In the genomic region with DNA sequence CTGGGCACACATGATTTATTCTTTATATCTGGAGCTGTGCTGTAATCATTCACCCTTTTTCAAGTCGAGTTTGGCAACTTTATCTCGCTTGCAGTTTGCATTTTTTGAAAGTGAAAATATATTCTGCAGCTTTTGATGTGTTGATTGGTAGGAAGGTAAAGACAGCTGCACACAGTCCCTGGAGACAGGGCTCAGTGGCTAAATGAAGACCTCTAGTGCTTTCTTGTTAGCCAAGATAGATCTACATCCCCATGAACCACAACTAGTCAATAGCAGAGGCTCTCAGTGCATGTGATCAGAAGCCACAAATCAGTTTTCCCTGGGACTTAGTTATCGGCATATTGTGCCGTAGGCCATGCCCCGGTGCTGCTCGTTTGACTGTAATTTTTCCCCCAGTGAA, we compare ENCODE assay signal across 29 cellular contexts.
"Had no signal": no experiment of that assay in that cellular context is flagged by ENCODE, and none has a peak within 500 bp of the region (broad histone marks: within the 10 kb centered on the region; RNA-seq: fewer than 3 reads in every experiment).

No MANE protein-coding gene starts in this region.

- H3K4me1 ChIP-seq: heart left ventricle, spleen, suprapubic skin, tibial nerve had no signal

- H3K27me3 Mint-ChIP-seq: activated CD4-positive, alpha-beta memory T cell treated with anti-CD3 and anti-CD28 coated beads for 36 hours; activated CD4-positive, alpha-beta T cell treated with anti-CD3 and anti-CD28 coated beads, Interleukin-2, amount 10 ng/mL, durations not matched to agents 24 days and 14 days; activated naive CD8-positive, alpha-beta T cell treated with anti-CD3 and anti-CD28 coated beads, Interleukin-2, amount 10 ng/mL, durations not matched to agents 7 days and 5 days had no signal

- DNase-seq: activated CD4-positive, alpha-beta memory T cell treated with anti-CD3 and anti-CD28 coated beads for 36 hours; activated CD4-positive, alpha-beta T cell treated with anti-CD3 and anti-CD28 coated beads, Interleukin-2, amount 10 ng/mL, durations not matched to agents 24 days and 14 days; activated CD4-positive, CD25-positive, alpha-beta regulatory T cell treated with anti-CD3 and anti-CD28 coated beads, Interleukin-2, amount 50 U/mL, for 72 hours; activated CD8-positive, alpha-beta memory T cell treated with anti-CD3 and anti-CD28 coated beads, Interleukin-2, amount 50 U/mL, for 4 hours; activated effector memory CD4-positive, alpha-beta T cell treated with anti-CD3 and anti-CD28 coated beads, Interleukin-2, amount 50 U/mL, for 16 hours; activated naive CD4-positive, alpha-beta T cell treated with anti-CD3 and anti-CD28 coated beads for 36 hours; activated naive CD8-positive, alpha-beta T cell treated with anti-CD3 and anti-CD28 coated beads, Interleukin-2, amount 10 ng/mL, durations not matched to agents 7 days and 5 days; activated T-cell treated with anti-CD3 and anti-CD28 coated beads, Interleukin-2, amount 50 U/mL, for 1 hour; amniotic stem cell; brain microvascular endothelial cell; cortex of kidney; foreskin fibroblast; heart left ventricle; hypothalamus; immature natural killer cell; kidney; left colon; mammary epithelial cell; natural killer cell; posterior cingulate gyrus; right cardiac atrium; spleen; stimulated activated naive CD4-positive, alpha-beta T cell; T1000; WERI-Rb-1 had no signal

- H3K27me3 ChIP-seq: brain microvascular endothelial cell, heart left ventricle, spleen, suprapubic skin, tibial nerve had no signal

- H3K36me3 Mint-ChIP-seq: activated CD4-positive, alpha-beta memory T cell treated with anti-CD3 and anti-CD28 coated beads for 36 hours; activated naive CD8-positive, alpha-beta T cell treated with anti-CD3 and anti-CD28 coated beads, Interleukin-2, amount 10 ng/mL, durations not matched to agents 7 days and 5 days; immature natural killer cell; natural killer cell had no signal

- H3K9me3 ChIP-seq: heart left ventricle, spleen, suprapubic skin, tibial nerve had no signal

- H3K4me3 Mint-ChIP-seq: activated CD4-positive, alpha-beta memory T cell treated with anti-CD3 and anti-CD28 coated beads for 36 hours; activated CD4-positive, alpha-beta T cell treated with anti-CD3 and anti-CD28 coated beads, Interleukin-2, amount 10 ng/mL, durations not matched to agents 24 days and 14 days; activated naive CD4-positive, alpha-beta T cell treated with anti-CD3 and anti-CD28 coated beads for 36 hours; activated naive CD8-positive, alpha-beta T cell treated with anti-CD3 and anti-CD28 coated beads, Interleukin-2, amount 10 ng/mL, durations not matched to agents 7 days and 5 days; activated T-helper 1 cell treated with anti-CD3 and anti-CD28 coated beads, Interleukin-12 subunit alpha, Interleukin-12 subunit beta, Interleukin-2, Interleukin-4 antibody, amounts not matched to agents 30 ng/mL and 10 ng/mL and 1 ng/mL, durations not matched to agents 14 hours and 24 hours and 36 hours; immature natural killer cell; natural killer cell had no signal

- H3K36me3 ChIP-seq: brain microvascular endothelial cell, heart left ventricle, spleen, suprapubic skin, tibial nerve, WERI-Rb-1 had no signal

- H3K4me3 ChIP-seq: heart left ventricle, spleen, suprapubic skin, tibial nerve had no signal

- H3K27ac ChIP-seq: brain microvascular endothelial cell, heart left ventricle, spleen, suprapubic skin, tibial nerve, WERI-Rb-1 had no signal

- H3K27ac Mint-ChIP-seq: activated CD4-positive, alpha-beta memory T cell treated with anti-CD3 and anti-CD28 coated beads for 36 hours; activated CD4-positive, alpha-beta T cell treated with anti-CD3 and anti-CD28 coated beads, Interleukin-2, amount 10 ng/mL, durations not matched to agents 24 days and 14 days; activated naive CD4-positive, alpha-beta T cell treated with anti-CD3 and anti-CD28 coated beads for 36 hours; activated naive CD8-positive, alpha-beta T cell treated with anti-CD3 and anti-CD28 coated beads, Interleukin-2, amount 10 ng/mL, durations not matched to agents 7 days and 5 days; activated T-helper 1 cell treated with anti-CD3 and anti-CD28 coated beads, Interleukin-12 subunit alpha, Interleukin-12 subunit beta, Interleukin-2, Interleukin-4 antibody, amounts not matched to agents 30 ng/mL and 10 ng/mL and 1 ng/mL, durations not matched to agents 14 hours and 24 hours and 36 hours; immature natural killer cell; natural killer cell had no signal

- H3K9me3 Mint-ChIP-seq: activated CD4-positive, alpha-beta memory T cell treated with anti-CD3 and anti-CD28 coated beads for 36 hours; activated CD4-positive, alpha-beta T cell treated with anti-CD3 and anti-CD28 coated beads, Interleukin-2, amount 10 ng/mL, durations not matched to agents 24 days and 14 days; activated naive CD4-positive, alpha-beta T cell treated with anti-CD3 and anti-CD28 coated beads for 36 hours; activated naive CD8-positive, alpha-beta T cell treated with anti-CD3 and anti-CD28 coated beads, Interleukin-2, amount 10 ng/mL, durations not matched to agents 7 days and 5 days; activated T-helper 1 cell treated with anti-CD3 and anti-CD28 coated beads, Interleukin-12 subunit alpha, Interleukin-12 subunit beta, Interleukin-2, Interleukin-4 antibody, amounts not matched to agents 30 ng/mL and 10 ng/mL and 1 ng/mL, durations not matched to agents 14 hours and 24 hours and 36 hours had no signal

- H3K4me1 Mint-ChIP-seq: activated CD4-positive, alpha-beta T cell treated with anti-CD3 and anti-CD28 coated beads, Interleukin-2, amount 10 ng/mL, durations not matched to agents 24 days and 14 days; activated naive CD8-positive, alpha-beta T cell treated with anti-CD3 and anti-CD28 coated beads, Interleukin-2, amount 10 ng/mL, durations not matched to agents 7 days and 5 days; immature natural killer cell; natural killer cell had no signal

- FAIRE-seq: astrocyte, kidney had no signal
